In the genomic region with DNA sequence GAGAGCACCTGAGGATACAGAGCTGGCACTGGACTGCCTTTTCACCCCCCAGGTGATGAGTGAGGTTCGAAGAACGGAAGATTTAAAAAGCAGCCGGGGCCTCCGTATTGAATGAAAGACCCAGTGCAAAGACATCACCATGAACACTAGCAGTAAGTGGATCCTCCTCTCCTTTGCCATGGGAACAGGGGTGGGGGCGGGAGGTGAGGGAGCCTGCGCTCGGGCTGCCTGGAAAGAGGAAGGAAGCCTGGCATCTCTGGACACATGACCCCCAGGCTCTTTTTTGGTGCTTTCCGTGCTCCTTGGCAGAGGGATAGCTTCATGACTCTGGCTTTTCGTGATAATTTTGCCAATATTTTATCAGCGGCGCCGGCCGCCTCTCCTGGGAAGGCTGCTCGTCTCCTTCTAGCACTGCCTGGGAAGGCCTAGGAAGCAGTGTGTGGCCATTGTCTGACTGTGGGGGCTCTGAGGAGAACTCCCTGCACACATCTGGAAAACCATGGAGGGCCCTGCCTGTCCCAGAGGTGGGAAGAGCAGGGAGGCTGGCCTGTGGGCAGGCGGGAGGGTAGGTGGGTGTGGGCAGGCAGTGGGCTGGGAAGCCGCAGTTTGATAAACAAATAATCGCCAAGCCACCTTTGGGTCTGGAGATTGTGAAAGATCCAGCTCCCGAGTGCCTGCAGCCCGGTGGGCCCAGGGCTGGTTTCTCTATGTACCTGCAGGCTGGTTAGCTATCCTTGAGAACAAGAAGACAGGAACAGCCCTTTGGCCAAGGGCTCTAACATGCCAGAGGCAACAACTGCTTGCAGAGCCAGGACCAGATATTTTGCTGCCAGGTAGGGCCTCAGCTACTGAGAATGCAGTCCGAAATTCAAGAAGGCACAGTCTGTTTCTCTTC, we compare ENCODE assay signal across 8 cellular contexts. TPM values are rescaled to one million over a fixed set of nuclear protein-coding genes. Genes with fewer than 3 reads are reported as not detected.
DNase-seq lines count a peak whose midpoint lies in the region; ATAC-seq and TF ChIP-seq lines count a peak whose summit lies in the region.
"Had no signal": no experiment of that assay in that cellular context is flagged by ENCODE, and none has a peak within 500 bp of the region (broad histone marks: within the 10 kb centered on the region; RNA-seq: fewer than 3 reads in every experiment).

No MANE protein-coding gene starts in this region.

- peaks cover 38 to 52% of the 10 kb centered on the region in 2 donors for H3K27me3 Mint-ChIP-seq in natural killer cell (ENCODE audit: low read depth in 2 of 2)

- no peak overlapping the region for H3K27ac Mint-ChIP-seq in natural killer cell

- no peak for TF ChIP-seq POLR2A in Peyer's patch (IDR thresholded peaks at IDR 0.05)
- TF ChIP-seq POLR2A in esophagus muscularis mucosa (IDR thresholded peaks at IDR 0.05; ENCODE audit: low read depth), result no peak

- H3K4me3 Mint-ChIP-seq in natural killer cell, result peak overlapping the region; percentile 68

- DNase-seq in HCEC 1CT, result peak; percentile 41
- peak in 1 of 3 donors; percentile 53 for DNase-seq in Peyer's patch
- DNase-seq in esophagus muscularis mucosa (ENCODE audit: extremely low spot score), result peak; percentile 90
- no peak for DNase-seq in natural killer cell
- no peak for DNase-seq in LoVo (ENCODE audit: low spot score)
- no peak for DNase-seq in NOMO-1 treated with DMSO at 0.1 percent for 48 hours (lab: John Stamatoyannopoulos, UW; ENCODE audit: unreplicated experiment)

- H3K4me3 ChIP-seq in Peyer's patch, result peak overlapping the region; percentile 49 to 71 (median 56)
- H3K4me3 ChIP-seq in esophagus muscularis mucosa, result peak overlapping the region; percentile 70 to 84 (median 83)

- intact Hi-C loops in esophagus muscularis mucosa (cut with DNase I) (loop anchor here (1.0 to 5.0 kb wide), 2 partner anchors 87 to 130 kb away; a partner anchor contains a TSS), natural killer cell (cut with micrococcal nuclease) (loop anchor here (1.0 to 5.0 kb wide), 3 partner anchors 127 to 420 kb away; no protein-coding TSS in a partner anchor)

- TF ChIP-seq EP300 in esophagus muscularis mucosa (IDR thresholded peaks at IDR 0.05), result no peak

- H3K36me3 ChIP-seq in Peyer's patch (no peaks in the 10 kb centered on the region), esophagus muscularis mucosa (no peaks in the 10 kb centered on the region)

- H3K9me3 ChIP-seq in Peyer's patch (peaks cover 0 to 5% (median 0%) of the 10 kb centered on the region in 4 donors), esophagus muscularis mucosa (no peaks in the 10 kb centered on the region)

- no peak for TF ChIP-seq CTCF in Peyer's patch (IDR thresholded peaks at IDR 0.05)
- TF ChIP-seq CTCF in esophagus muscularis mucosa (IDR thresholded peaks at IDR 0.05), result no peak
- TF ChIP-seq CTCF in natural killer cell (IDR thresholded peaks at IDR 0.05), result no peak

- no peak for ATAC-seq in natural killer cell
- ATAC-seq in GM21515 (IDR thresholded peaks at IDR 0.05; ENCODE audit: unreplicated experiment), result no peak

- H3K4me1 Mint-ChIP-seq in natural killer cell, result peaks cover 0 to 4% of the 10 kb centered on the region in 2 donors

- WGBS in esophagus muscularis mucosa, result 46% methylated on average over 19 of the region's 20 CpGs

- H3K4me1 ChIP-seq in Peyer's patch (peaks cover 0 to 5% (median 0%) of the 10 kb centered on the region in 4 donors), esophagus muscularis mucosa (peaks cover 17 to 40% (median 37%) of the 10 kb centered on the region in 4 donors)

- H3K36me3 Mint-ChIP-seq in natural killer cell, result no peaks in the 10 kb centered on the region

- H3K27ac ChIP-seq in Peyer's patch (peak overlapping the region; percentile 59 to 71 (median 67)), esophagus muscularis mucosa (replicated peaks in 1 of 4) (peak overlapping the region; percentile 75 to 85 (median 79))

- H3K27me3 ChIP-seq in Peyer's patch (no peaks in the 10 kb centered on the region), esophagus muscularis mucosa (no peaks in the 10 kb centered on the region)

- H3K9me3 Mint-ChIP-seq in natural killer cell, result no peaks in the 10 kb centered on the region

RNA-seq across cellular contexts. Expression of a gene that starts 0.9 kb away (rescaled TPM):
- total RNA-seq in Peyer's patch (10 to 100 TPM in 1 of 4 donors, 1 to 10 TPM in 3; 1.6 to 26.4 (median 5.7) TPM), esophagus muscularis mucosa (10 to 100 TPM; 40.9 to 64.5 (median 45.8) TPM), natural killer cell (1 to 10 TPM in 2 of 3 donors, under 1 TPM in 1; 0.41 to 2.4 (median 1.2) TPM)
- total RNA-seq: T-helper 2 cell treated with Interferon-gamma antibody and Interleukin-4, amounts not matched to agents 100 ng/mL and 5 ng/mL, for 36 hours had no signal

Comparison
In these comparisons a context has a peak if more than half of its experiments do, and no peak if none do; other contexts are left out.
1. DNase-seq: peak in HCEC 1CT (single experiment) and esophagus muscularis mucosa (single experiment); none in natural killer cell (single experiment), LoVo (single experiment) and NOMO-1 treated with DMSO at 0.1 percent for 48 hours (single experiment).